Comparison of ENCODE assay signal across 8 cellular contexts in genomic region chr21:45363272-45363671, GRCh38. TPM values are rescaled to one million over a fixed set of nuclear protein-coding genes. Genes with fewer than 3 reads are reported as not detected.
DNase-seq lines count a peak whose midpoint lies in the region; ATAC-seq, FAIRE-seq and TF ChIP-seq lines count a peak whose summit lies in the region.
"Not testable (repeated sequence)": the region's sequence is repeated elsewhere in the genome, so short reads cannot be mapped to it uniquely, and the experiment has no call there.

No MANE protein-coding gene starts in this region.

- not testable (repeated sequence) for H3K27me3 ChIP-seq in PC-9 (ENCODE audit: insufficient read depth, low read depth); esophagus (ENCODE audit: control insufficient read depth in 1 of 2, insufficient read depth in 2 of 2, low read length in 2 of 2); right cardiac atrium (ENCODE audit: control insufficient read depth, insufficient read depth); muscle layer of colon (ENCODE audit: control insufficient read depth in 1 of 2, insufficient read depth in 2 of 2, low read length in 2 of 2); thyroid gland
- H3K27me3 ChIP-seq in K562 (ENCODE audit: control insufficient read depth in 2 of 2, insufficient read depth in 2 of 2, low read length in 2 of 2) (peaks cover 0 to 11% of the 10 kb centered on the region in 2 experiments; a peak in 1 of 5 replicates), gastrocnemius medialis (peaks cover 0 to 11% (median 5%) of the 10 kb centered on the region in 3 donors)

- H3K9ac ChIP-seq in K562 (ENCODE audit: insufficient read depth in 1 of 2, low read depth in 2 of 2, low read length in 2 of 2); muscle layer of colon (ENCODE audit: low read length): not testable (repeated sequence)

- not testable (repeated sequence) for ATAC-seq in A549, K562, right cardiac atrium, gastrocnemius medialis

- H3K9me3 ChIP-seq in A549; PC-9 (ENCODE audit: insufficient read depth, low read depth); K562 (replicated peaks; ENCODE audit: control insufficient read depth, insufficient read depth, low read depth, low read length); esophagus (ENCODE audit: control insufficient read depth in 2 of 2, insufficient read depth in 1 of 2, low read depth in 1 of 2, low read length in 1 of 2); right cardiac atrium (ENCODE audit: control insufficient read depth, low read length); muscle layer of colon (ENCODE audit: low read length); gastrocnemius medialis; thyroid gland: not testable (repeated sequence)

- H3F3A ChIP-seq in PC-9 (ENCODE audit: insufficient read depth, low read depth): peaks cover 16% of the 10 kb centered on the region

- H3K36me3 ChIP-seq in PC-9 (ENCODE audit: low read depth); K562 (ENCODE audit: control insufficient read depth, insufficient read depth, low read length); esophagus (ENCODE audit: control insufficient read depth in 2 of 2, insufficient read depth in 2 of 2, low read length in 1 of 2); muscle layer of colon (ENCODE audit: insufficient read depth, low read length); gastrocnemius medialis; thyroid gland: not testable (repeated sequence)

- peaks cover 67% of the 10 kb centered on the region for H3K4me1 ChIP-seq in A549
- H3K4me1 ChIP-seq in PC-9 (replicated peaks; ENCODE audit: insufficient read depth): peaks cover 40% of the 10 kb centered on the region
- peaks cover 39 to 92% of the 10 kb centered on the region in 2 experiments for H3K4me1 ChIP-seq in K562 (replicated peaks in 1 of 2; ENCODE audit: control insufficient read depth in 2 of 2, insufficient read depth in 2 of 2, low read length in 2 of 2)
- H3K4me1 ChIP-seq in esophagus (ENCODE audit: control insufficient read depth in 2 of 2, insufficient read depth in 2 of 2, low read length in 1 of 2); right cardiac atrium (ENCODE audit: control insufficient read depth, insufficient read depth, low read length): not testable (repeated sequence)
- peaks cover 23% of the 10 kb centered on the region for H3K4me1 ChIP-seq in muscle layer of colon (ENCODE audit: insufficient read depth, low read length)
- peaks cover 12 to 24% of the 10 kb centered on the region in 2 donors for H3K4me1 ChIP-seq in gastrocnemius medialis
- peaks cover 0 to 45% of the 10 kb centered on the region in 2 donors for H3K4me1 ChIP-seq in thyroid gland

- not testable (repeated sequence) for H2AFZ ChIP-seq in PC-9
- H2AFZ ChIP-seq in K562 (ENCODE audit: low read depth, low read length): 0 out of 2 replicates have a peak overlapping the region, but pooled peaks have one; percentile 91

- H3K4me2 ChIP-seq in A549: peak overlapping the region; percentile 75
- peak overlapping the region; percentile 82; the same call in 1 of the 2 replicates for H3K4me2 ChIP-seq in PC-9
- H3K4me2 ChIP-seq in K562 (ENCODE audit: insufficient read depth, low read length): not testable (repeated sequence)

- CTCF ChIA-PET in A549 (lab: Yijun Ruan, JAX): interaction anchor here (2.0 kb wide), 1 partner anchor 40 kb away, joined by 9 read pairs; no protein-coding TSS in a partner anchor
- CTCF ChIA-PET in PC-9 (lab: Charles Lee); K562 (lab: Yijun Ruan, JAX; ENCODE audit: low intra/inter-chr PET ratio): not testable (repeated sequence)

- peak overlapping the region; percentile 98 to 99 for H3K27ac ChIP-seq in A549
- peak overlapping the region; percentile 100 for H3K27ac ChIP-seq in PC-9
- not testable (repeated sequence) for H3K27ac ChIP-seq in K562 (ENCODE audit: extremely low read depth, low read depth, low read length)
- peak overlapping the region; percentile 84 to 86 for H3K27ac ChIP-seq in esophagus (ENCODE audit: low read depth in 2 of 2, low read length in 1 of 2)
- H3K27ac ChIP-seq in right cardiac atrium (ENCODE audit: low read length): peak overlapping the region; percentile 97
- peak overlapping the region; percentile 70 for H3K27ac ChIP-seq in muscle layer of colon (ENCODE audit: low read depth, low read length)
- H3K27ac ChIP-seq in gastrocnemius medialis: peak overlapping the region; percentile 71 to 89 (median 84)
- H3K27ac ChIP-seq in thyroid gland: peak overlapping the region; percentile 82 to 97 (median 93)

- H3K9me2 ChIP-seq in PC-9 (ENCODE audit: insufficient read depth): not testable (repeated sequence)

- H3K4me3 ChIP-seq in A549; PC-9; K562; esophagus (ENCODE audit: low read depth in 1 of 2, low read length in 2 of 2); right cardiac atrium (ENCODE audit: low read length); muscle layer of colon (ENCODE audit: low read depth in 1 of 2, low read length in 2 of 2); gastrocnemius medialis; thyroid gland (replicated peaks in 1 of 3): not testable (repeated sequence)

- H3K79me2 ChIP-seq in PC-9 (ENCODE audit: low read depth); K562 (ENCODE audit: control insufficient read depth, insufficient read depth, low read length): not testable (repeated sequence)

- FAIRE-seq in A549 (lab: Jason Lieb, UNC); K562 (lab: Jason Lieb, UNC): not testable (repeated sequence)

- TF ChIP-seq POLR2A in A549 (IDR thresholded peaks at IDR 0.05; ENCODE audit: low read length); K562 (conservative IDR thresholded peaks at IDR 0.05); gastrocnemius medialis (IDR thresholded peaks at IDR 0.05); thyroid gland (IDR thresholded peaks at IDR 0.05): not testable (repeated sequence)

- DNase-seq in A549 (ENCODE audit: low read depth in 1 of 2, low spot score in 1 of 2); PC-9; K562 (ENCODE audit: extremely low read depth in 1 of 4, low spot score in 3 of 4); gastrocnemius medialis; thyroid gland: not testable (repeated sequence)
- DNase-seq in right cardiac atrium: peak; percentile 10 to 60 (median 51)

- not testable (repeated sequence) for TF ChIP-seq RAD21 in A549 (conservative IDR thresholded peaks at IDR 0.05 in 1 of 2, IDR thresholded peaks at IDR 0.05 in 1 of 2); K562 (CRISPR knock-in tag; conservative IDR thresholded peaks at IDR 0.05 in 1 of 2, IDR thresholded peaks at IDR 0.05 in 1 of 2)

- not testable (repeated sequence) for H4K20me1 ChIP-seq in PC-9 (ENCODE audit: insufficient read depth); K562 (replicated peaks; ENCODE audit: control insufficient read depth, insufficient read depth, low read length)

- TF ChIP-seq EP300 in A549 (IDR thresholded peaks at IDR 0.05); K562 (IDR thresholded peaks at IDR 0.05; ENCODE audit: low read length): not testable (repeated sequence)

- BruUV-seq in PC-9 (replicated peaks; lab: Mats Ljungman, UMichigan); K562 (replicated peaks; lab: Mats Ljungman, UMichigan): not testable (repeated sequence)

- intact Hi-C loops in PC-9 (cut with micrococcal nuclease; ENCODE audit: unreplicated experiment); gastrocnemius medialis (cut with DNase I; ENCODE audit: low total_unique reads); thyroid gland (cut with DNase I): not testable (repeated sequence)
- intact Hi-C loops in K562 (cut with micrococcal nuclease) (loop anchor here (5.0 kb wide), 1 partner anchor 229 kb away; no protein-coding TSS in a partner anchor), right cardiac atrium (cut with DNase I) (loop anchor here in 2 of 4 donors (5.0 kb wide), 2 partner anchors 56 to 61 kb away; no protein-coding TSS in a partner anchor)

- 90% methylated on average over 19 of the region's 19 CpGs for WGBS in A549 (ENCODE audit: missing lambda C conversion rate)
- 79% methylated on average over 19 of the region's 19 CpGs for WGBS in K562 (ENCODE audit: insufficient coverage, low coverage, missing lambda C conversion rate)
- WGBS in esophagus, 2 donors: 90 to 92% methylated on average over 19 of the region's 19 CpGs
- WGBS in right cardiac atrium: 95% methylated on average over 19 of the region's 19 CpGs
- 93 to 95% methylated on average over 16 to 19 of the region's 19 CpGs for WGBS in thyroid gland, 2 donors

- not testable (repeated sequence) for H3K9me1 ChIP-seq in K562 (ENCODE audit: control insufficient read depth, insufficient read depth, low read length)

- not testable (repeated sequence) for TF ChIP-seq CTCF in A549 (IDR thresholded peaks at IDR 0.05); PC-9 (conservative IDR thresholded peaks at IDR 0.05); K562 (IDR thresholded peaks at IDR 0.05 in 2 of 3, conservative IDR thresholded peaks at IDR 0.05 in 1 of 3; ENCODE audit: insufficient read depth in 2 of 3, low read depth in 1 of 3, low read length in 3 of 3); gastrocnemius medialis (IDR thresholded peaks at IDR 0.05 in 4 of 5, conservative IDR thresholded peaks at IDR 0.05 in 1 of 5); thyroid gland (IDR thresholded peaks at IDR 0.05)

- POLR2A ChIA-PET in A549 (lab: Yijun Ruan, JAX): not testable (repeated sequence)
- POLR2A ChIA-PET in PC-9 (lab: Charles Lee; ENCODE audit: unreplicated experiment): interaction anchor here (0.7 kb wide), 1 partner anchor 109 kb away, joined by 7 read pairs; no protein-coding TSS in a partner anchor
- POLR2A ChIA-PET in K562 (lab: Yijun Ruan, JAX): interaction anchor here (0.7 kb wide), 1 partner anchor 428 kb away, joined by 3 read pairs; no protein-coding TSS in a partner anchor

- in situ Hi-C loops in K562 (cut with MboI); gastrocnemius medialis (cut with MboI; ENCODE audit: low sequenced_read_pairs in 4 of 4): not testable (repeated sequence)

RNA-seq across cellular contexts. Expression of gene COL18A1, which starts 41.7 kb away (rescaled TPM):
- polyA plus RNA-seq in A549 (2011; rRNA removed) (17.3 and 19.0 TPM in 2 replicates), A549 (2017; fragmentation: RNase III; extraction: RNeasy Plus Mini Kit Qiagen cat#74134 plus additional on column Dnase treatment) (76.7 to 89.7 TPM (median 88.4 TPM) in 3 replicates), K562 (2011; rRNA removed) (4.9 and 16.8 TPM in 2 replicates), K562 (2014; fragmentation: Illumina TruSeq; extraction: Trizol) (2.0 and 5.5 TPM in 2 replicates), K562 (2014; fragmentation: Nextera tagmentation; extraction: Ambion mirVana) (under 1 TPM; 0.14 to 0.25 TPM), K562 (2014; rRNA removed) (7.8 and 11.8 TPM in 2 replicates), esophagus (10 to 100 TPM; 29.7 to 29.9 TPM), right cardiac atrium (52.3 TPM)
- polyA plus RNA-seq in A549 (2012; cell fraction: cytosol; rRNA removed): 47.3 and 74.4 TPM in 2 replicates
- 362 and 470 TPM in 2 replicates for polyA plus RNA-seq in A549 (2012; cell fraction: nucleus; rRNA removed)
- polyA minus RNA-seq in A549 (2011; rRNA and poly(A)+ RNA removed): 8.7 and 14.0 TPM in 2 replicates
- total RNA-seq in PC-9 (2021) (82.4 and 106 TPM in 2 replicates), K562 (2014; rRNA removed) (12.0 and 16.1 TPM in 2 replicates), K562 (2014; rRNA removed; fragmentation: Illumina TruSeq; extraction: Trizol) (0.54 and 1.1 TPM in 2 replicates), K562 (2015; rRNA removed; fragmentation: Illumina TruSeq; extraction: Trizol) (1.6 and 2.3 TPM in 2 replicates), K562 (2021) (16.1 and 16.4 TPM in 2 replicates), right cardiac atrium (100 to 1,000 TPM in 1 of 4 donors, 10 to 100 TPM in 3; 63.5 to 134 (median 84.6) TPM), gastrocnemius medialis (10 to 100 TPM; 16.4 to 42.2 (median 20.7) TPM), thyroid gland (100 to 1,000 TPM; 105 to 264 (median 238) TPM)
- 18.2 and 47.1 TPM in 2 replicates for total RNA-seq in K562 (2011; cell fraction: chromatin; rRNA removed; ENCODE audit: low replicate concordance)
- total RNA-seq in K562 (2011; cell fraction: nucleolus; rRNA removed): 42.8 and 53.0 TPM in 2 replicates
- 26.1 and 28.1 TPM in 2 replicates for total RNA-seq in K562 (2011; cell fraction: nucleoplasm; rRNA removed)
- 23.2 and 39.2 TPM in 2 replicates for polyA plus RNA-seq in K562 (2011; cell fraction: cytosol; rRNA removed)
- polyA plus RNA-seq in K562 (2011; cell fraction: nucleus; rRNA removed): 67.4 and 83.8 TPM in 2 replicates
- 6.2 and 11.5 TPM in 2 replicates for polyA plus RNA-seq in K562 (2012)
- 2.9 and 3.3 TPM in 2 replicates for polyA minus RNA-seq in K562 (2011; rRNA and poly(A)+ RNA removed)
- polyA minus RNA-seq in K562 (2011; cell fraction: cytosol; rRNA and poly(A)+ RNA removed): 11.5 and 49.2 TPM in 2 replicates
- polyA minus RNA-seq in K562 (2011; cell fraction: nucleus; rRNA and poly(A)+ RNA removed): 11.6 and 22.0 TPM in 2 replicates
